ENCODE assay signal across 1 cellular context in the genomic region with DNA sequence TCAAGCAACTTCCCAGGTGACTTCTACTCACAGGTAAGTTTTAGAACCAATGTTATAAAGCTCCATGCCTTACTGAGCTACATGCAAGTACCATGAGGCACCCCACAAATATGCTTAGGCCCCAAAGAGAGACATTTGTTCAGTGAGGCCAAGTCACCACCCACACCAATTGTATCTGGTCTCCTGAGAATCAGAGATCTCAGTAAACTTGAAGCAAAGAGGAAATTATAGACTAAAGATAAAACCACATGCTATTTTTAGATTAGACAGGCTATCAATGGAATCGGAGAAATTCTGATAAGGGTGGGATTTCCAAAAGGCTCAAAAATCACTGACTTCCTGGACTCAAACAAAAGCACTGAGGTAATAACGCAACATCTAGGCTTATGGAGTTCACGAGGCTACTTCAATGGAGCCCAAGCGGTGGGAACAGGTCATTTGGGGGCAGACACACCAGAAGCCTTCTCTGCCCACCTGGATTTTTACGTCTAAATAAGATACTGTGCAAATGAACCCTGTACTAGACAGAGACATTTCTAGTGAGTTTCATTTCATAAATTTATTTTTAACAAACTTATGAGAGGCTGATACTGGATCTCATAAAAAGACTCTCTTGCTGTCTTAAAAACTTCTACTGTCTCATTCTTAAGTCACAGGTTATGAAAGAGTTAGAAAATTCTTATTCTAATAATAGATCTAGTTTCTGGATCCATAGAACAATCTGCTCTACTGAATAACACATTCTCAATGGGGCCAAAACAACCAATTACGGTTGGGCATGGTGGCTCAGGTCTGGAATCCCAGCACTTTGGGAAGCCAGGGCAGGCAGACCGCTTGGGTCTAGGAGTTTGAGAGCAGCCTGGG.
TF ChIP-seq lines count a peak whose summit lies in the region.

No MANE protein-coding gene starts in this region.

TF ChIP-seq in GM12878, 131 proteins besides CTCF, POLR2A, EP300 and RAD21 (continued from another document):
- TF ChIP-seq ZNF592 (IDR thresholded peaks at IDR 0.05) = peak; percentile 19; the same call in 1 of the 2 replicates
- no peak for TF ChIP-seq MYB (IDR thresholded peaks at IDR 0.05; ENCODE audit: borderline replicate concordance, low read depth, low read length)
- no peak for TF ChIP-seq ZNF274 (IDR thresholded peaks at IDR 0.05; ENCODE audit: insufficient read depth, insufficient read length)
- 0 out of 2 replicates have a peak, but pooled peaks have one; percentile 16 for TF ChIP-seq ATF7 (IDR thresholded peaks at IDR 0.05; ENCODE audit: low read depth)
- TF ChIP-seq ZBTB4 (CRISPR knock-in tag; IDR thresholded peaks at IDR 0.05) = no peak
- TF ChIP-seq PAX8 (IDR thresholded peaks at IDR 0.05) = 0 out of 2 replicates have a peak, but pooled peaks have one; percentile 39
- TF ChIP-seq TBL1XR1 (IDR thresholded peaks at IDR 0.05; ENCODE audit: low read depth, low read length) = 0 out of 2 replicates have a peak, but pooled peaks have one; percentile 21
- TF ChIP-seq STAT1 (conservative IDR thresholded peaks at IDR 0.05) = no peak
- TF ChIP-seq YY1 (IDR thresholded peaks at IDR 0.05; ENCODE audit: low read depth, low read length) = no peak
- TF ChIP-seq NR2F1 (conservative IDR thresholded peaks at IDR 0.05) = peak; percentile 41; the same call in 1 of the 2 replicates
- no peak for TF ChIP-seq JUND (IDR thresholded peaks at IDR 0.05; ENCODE audit: low read depth, low read length)
- TF ChIP-seq IKZF1 (conservative IDR thresholded peaks at IDR 0.05) = no peak
- no peak for TF ChIP-seq SP1 (IDR thresholded peaks at IDR 0.05; ENCODE audit: low read depth, low read length)
- no peak for TF ChIP-seq SMC3 (IDR thresholded peaks at IDR 0.05; ENCODE audit: borderline replicate concordance, low read length)
- no peak for TF ChIP-seq HDAC6 (IDR thresholded peaks at IDR 0.05; ENCODE audit: unreplicated experiment)
- TF ChIP-seq, protein P1, sequence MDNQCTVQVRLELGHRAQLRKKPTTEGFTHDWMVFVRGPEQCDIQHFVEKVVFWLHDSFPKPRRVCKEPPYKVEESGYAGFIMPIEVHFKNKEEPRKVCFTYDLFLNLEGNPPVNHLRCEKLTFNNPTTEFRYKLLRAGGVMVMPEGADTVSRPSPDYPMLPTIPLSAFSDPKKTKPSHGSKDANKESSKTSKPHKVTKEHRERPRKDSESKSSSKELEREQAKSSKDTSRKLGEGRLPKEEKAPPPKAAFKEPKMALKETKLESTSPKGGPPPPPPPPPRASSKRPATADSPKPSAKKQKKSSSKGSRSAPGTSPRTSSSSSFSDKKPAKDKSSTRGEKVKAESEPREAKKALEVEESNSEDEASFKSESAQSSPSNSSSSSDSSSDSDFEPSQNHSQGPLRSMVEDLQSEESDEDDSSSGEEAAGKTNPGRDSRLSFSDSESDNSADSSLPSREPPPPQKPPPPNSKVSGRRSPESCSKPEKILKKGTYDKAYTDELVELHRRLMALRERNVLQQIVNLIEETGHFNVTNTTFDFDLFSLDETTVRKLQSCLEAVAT (IDR thresholded peaks at IDR 0.05) = peak; percentile 78; the same call in 1 of the 2 replicates
- no peak for TF ChIP-seq KAT2A (conservative IDR thresholded peaks at IDR 0.05; ENCODE audit: control insufficient read depth, low read depth, low read length)
- TF ChIP-seq CUX1 (IDR thresholded peaks at IDR 0.05; ENCODE audit: insufficient replicate concordance, low read depth, low read length) = no peak
- no peak for TF ChIP-seq SMARCA5 (IDR thresholded peaks at IDR 0.05)
- TF ChIP-seq BMI1 (IDR thresholded peaks at IDR 0.05; ENCODE audit: borderline replicate concordance) = 0 out of 2 replicates have a peak, but pooled peaks have one; percentile 10
- TF ChIP-seq, protein P2, sequence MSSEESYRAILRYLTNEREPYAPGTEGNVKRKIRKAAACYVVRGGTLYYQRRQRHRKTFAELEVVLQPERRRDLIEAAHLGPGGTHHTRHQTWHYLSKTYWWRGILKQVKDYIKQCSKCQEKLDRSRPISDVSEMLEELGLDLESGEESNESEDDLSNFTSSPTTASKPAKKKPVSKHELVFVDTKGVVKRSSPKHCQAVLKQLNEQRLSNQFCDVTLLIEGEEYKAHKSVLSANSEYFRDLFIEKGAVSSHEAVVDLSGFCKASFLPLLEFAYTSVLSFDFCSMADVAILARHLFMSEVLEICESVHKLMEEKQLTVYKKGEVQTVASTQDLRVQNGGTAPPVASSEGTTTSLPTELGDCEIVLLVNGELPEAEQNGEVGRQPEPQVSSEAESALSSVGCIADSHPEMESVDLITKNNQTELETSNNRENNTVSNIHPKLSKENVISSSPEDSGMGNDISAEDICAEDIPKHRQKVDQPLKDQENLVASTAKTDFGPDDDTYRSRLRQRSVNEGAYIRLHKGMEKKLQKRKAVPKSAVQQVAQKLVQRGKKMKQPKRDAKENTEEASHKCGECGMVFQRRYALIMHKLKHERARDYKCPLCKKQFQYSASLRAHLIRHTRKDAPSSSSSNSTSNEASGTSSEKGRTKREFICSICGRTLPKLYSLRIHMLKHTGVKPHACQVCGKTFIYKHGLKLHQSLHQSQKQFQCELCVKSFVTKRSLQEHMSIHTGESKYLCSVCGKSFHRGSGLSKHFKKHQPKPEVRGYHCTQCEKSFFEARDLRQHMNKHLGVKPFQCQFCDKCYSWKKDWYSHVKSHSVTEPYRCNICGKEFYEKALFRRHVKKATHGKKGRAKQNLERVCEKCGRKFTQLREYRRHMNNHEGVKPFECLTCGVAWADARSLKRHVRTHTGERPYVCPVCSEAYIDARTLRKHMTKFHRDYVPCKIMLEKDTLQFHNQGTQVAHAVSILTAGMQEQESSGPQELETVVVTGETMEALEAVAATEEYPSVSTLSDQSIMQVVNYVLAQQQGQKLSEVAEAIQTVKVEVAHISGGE (CRISPR knock-in tag; IDR thresholded peaks at IDR 0.05) = no peak
- TF ChIP-seq HCFC1 (IDR thresholded peaks at IDR 0.05; ENCODE audit: low read length) = no peak
